ENCODE assay signal across 1 cellular context in the genomic region with DNA sequence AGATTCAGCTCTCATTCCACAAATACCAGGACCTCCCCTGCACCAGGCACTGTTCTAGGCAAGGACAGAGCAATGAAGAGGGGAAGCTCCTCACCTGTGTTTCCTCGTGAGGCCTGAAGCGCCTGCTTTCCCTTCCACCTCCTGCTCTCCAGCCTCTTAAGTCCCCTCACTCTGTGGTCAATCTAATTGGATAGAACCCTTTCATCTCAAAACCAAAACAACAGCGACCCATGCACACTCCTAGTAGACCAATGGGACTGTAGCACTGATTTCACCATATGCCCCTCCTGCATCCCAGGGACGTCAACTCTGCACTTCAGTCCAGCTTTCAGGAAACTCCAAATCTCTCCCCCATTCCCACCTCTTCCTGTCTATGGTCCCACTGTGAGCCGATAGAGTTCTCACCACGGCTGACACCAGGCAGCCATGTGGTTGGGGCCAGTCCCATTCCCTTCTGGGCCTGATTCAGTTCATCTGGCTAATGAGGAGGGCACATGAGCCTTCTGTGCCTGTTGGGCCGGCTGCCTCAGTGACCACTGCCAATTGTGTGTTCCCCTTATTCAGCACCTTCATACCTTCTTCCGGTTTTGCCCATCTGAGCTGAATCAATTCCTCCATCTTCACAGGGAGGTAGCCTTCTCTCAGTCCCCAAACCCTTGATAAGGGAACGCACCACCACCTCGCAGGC.
TF ChIP-seq lines count a peak whose summit lies in the region.

No MANE protein-coding gene starts in this region.

TF ChIP-seq in K562, 482 proteins besides CTCF, POLR2A, EP300 and RAD21:
- TF ChIP-seq HMBOX1 (IDR thresholded peaks at IDR 0.05) (no peak), HMGN3 (IDR thresholded peaks at IDR 0.05; ENCODE audit: borderline replicate concordance, extremely low read depth, insufficient read length, low read depth, low read length) (no peak), HDAC6 (IDR thresholded peaks at IDR 0.05; ENCODE audit: low read depth, low read length) (no peak), BHLHE40 (IDR thresholded peaks at IDR 0.05; ENCODE audit: low read length) (no peak), EGR1 (conservative IDR thresholded peaks at IDR 0.05) (no peak), MTF1 (CRISPR knock-in tag; IDR thresholded peaks at IDR 0.05; ENCODE audit: borderline replicate concordance) (no peak), ZNF655 (CRISPR knock-in tag; IDR thresholded peaks at IDR 0.05) (no peak), ZNF764 (CRISPR knock-in tag; IDR thresholded peaks at IDR 0.05; ENCODE audit: low read depth) (no peak), CAMTA2 (CRISPR knock-in tag; conservative IDR thresholded peaks at IDR 0.05) (no peak)
- TF ChIP-seq, protein P1, sequence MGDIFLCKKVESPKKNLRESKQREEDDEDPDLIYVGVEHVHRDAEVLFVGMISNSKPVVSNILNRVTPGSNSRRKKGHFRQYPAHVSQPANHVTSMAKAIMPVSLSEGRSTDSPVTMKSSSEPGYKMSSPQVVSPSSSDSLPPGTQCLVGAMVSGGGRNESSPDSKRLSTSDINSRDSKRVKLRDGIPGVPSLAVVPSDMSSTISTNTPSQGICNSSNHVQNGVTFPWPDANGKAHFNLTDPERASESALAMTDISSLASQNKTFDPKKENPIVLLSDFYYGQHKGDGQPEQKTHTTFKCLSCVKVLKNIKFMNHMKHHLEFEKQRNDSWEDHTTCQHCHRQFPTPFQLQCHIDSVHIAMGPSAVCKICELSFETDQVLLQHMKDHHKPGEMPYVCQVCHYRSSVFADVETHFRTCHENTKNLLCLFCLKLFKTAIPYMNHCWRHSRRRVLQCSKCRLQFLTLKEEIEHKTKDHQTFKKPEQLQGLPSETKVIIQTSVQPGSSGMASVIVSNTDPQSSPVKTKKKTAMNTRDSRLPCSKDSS (IDR thresholded peaks at IDR 0.05; ENCODE audit: low read depth, partially characterized antibody), result no peak
- TF ChIP-seq, protein P2, sequence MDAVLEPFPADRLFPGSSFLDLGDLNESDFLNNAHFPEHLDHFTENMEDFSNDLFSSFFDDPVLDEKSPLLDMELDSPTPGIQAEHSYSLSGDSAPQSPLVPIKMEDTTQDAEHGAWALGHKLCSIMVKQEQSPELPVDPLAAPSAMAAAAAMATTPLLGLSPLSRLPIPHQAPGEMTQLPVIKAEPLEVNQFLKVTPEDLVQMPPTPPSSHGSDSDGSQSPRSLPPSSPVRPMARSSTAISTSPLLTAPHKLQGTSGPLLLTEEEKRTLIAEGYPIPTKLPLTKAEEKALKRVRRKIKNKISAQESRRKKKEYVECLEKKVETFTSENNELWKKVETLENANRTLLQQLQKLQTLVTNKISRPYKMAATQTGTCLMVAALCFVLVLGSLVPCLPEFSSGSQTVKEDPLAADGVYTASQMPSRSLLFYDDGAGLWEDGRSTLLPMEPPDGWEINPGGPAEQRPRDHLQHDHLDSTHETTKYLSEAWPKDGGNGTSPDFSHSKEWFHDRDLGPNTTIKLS (IDR thresholded peaks at IDR 0.05; ENCODE audit: borderline replicate concordance, low read depth), result no peak
